In the genomic region with DNA sequence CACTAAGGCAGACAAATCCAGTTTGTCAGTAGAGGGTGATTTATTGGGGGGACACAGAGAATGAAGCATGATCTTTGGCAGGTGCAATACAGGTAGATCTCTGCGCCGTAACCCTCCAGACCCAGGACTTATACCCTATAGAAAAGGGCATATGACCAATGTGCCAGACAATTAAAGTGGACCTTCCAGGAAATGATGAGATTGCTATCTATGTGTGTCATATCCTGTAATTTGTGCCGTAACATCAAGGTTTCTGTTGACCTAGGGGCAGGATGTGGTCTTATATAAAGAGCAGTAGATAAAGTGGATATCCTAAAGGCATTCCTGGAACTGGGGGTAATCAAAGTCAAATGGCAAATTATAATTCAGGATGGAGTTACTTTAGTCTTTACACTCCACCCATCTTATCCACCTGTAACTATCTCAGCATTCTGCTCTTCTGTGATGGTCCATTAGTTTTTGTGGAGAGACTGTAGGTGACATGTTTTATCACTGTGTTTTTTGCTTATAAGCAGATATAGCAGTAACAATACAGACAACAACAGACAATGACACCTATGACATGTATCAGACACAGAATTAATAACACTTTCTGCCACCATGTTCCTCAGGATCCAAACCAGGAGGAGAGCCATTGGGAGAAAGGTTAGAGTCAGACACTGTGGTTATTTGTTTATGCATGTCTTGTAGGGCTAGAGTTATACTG, we compare ENCODE assay signal across 16 cellular contexts. TPM values are rescaled to one million over a fixed set of nuclear protein-coding genes. Genes with fewer than 3 reads are reported as not detected.
DNase-seq lines count a peak whose midpoint lies in the region; ATAC-seq and TF ChIP-seq lines count a peak whose summit lies in the region.
"Had no signal": no experiment of that assay in that cellular context is flagged by ENCODE, and none has a peak within 500 bp of the region (broad histone marks: within the 10 kb centered on the region; RNA-seq: fewer than 3 reads in every experiment).

No MANE protein-coding gene starts in this region.

- POLR2A ChIA-PET in RWPE1 (lab: Yijun Ruan, JAX; ENCODE audit: low non-redundant PET), result no interaction called here

- H3K27ac ChIP-seq in RWPE1, result no peak overlapping the region
- H3K27ac ChIP-seq in upper lobe of left lung, result no peak overlapping the region
- H3K27ac ChIP-seq: dorsolateral prefrontal cortex, left lung, neural progenitor cell, PC-9, transverse colon had no signal

- CTCF ChIA-PET in RWPE1 (lab: Yijun Ruan, JAX), result no interaction called here

- no peaks in the 10 kb centered on the region for H3K27me3 Mint-ChIP-seq in activated T-cell treated with anti-CD3 and anti-CD28 coated beads, Interleukin-2, amount 50 U/mL, for 24 hours

- peak overlapping the region; percentile 70 for H3K27ac Mint-ChIP-seq in activated T-cell treated with anti-CD3 and anti-CD28 coated beads, Interleukin-2, amount 50 U/mL, for 24 hours
- H3K27ac Mint-ChIP-seq: neural progenitor cell had no signal

- H3K4me3 ChIP-seq in cardiac fibroblast (replicated peaks in 1 of 2; ENCODE audit: low read depth in 2 of 2, low read length in 2 of 2), result no peak overlapping the region
- H3K4me3 ChIP-seq in upper lobe of left lung, result no peak overlapping the region
- H3K4me3 ChIP-seq: dorsolateral prefrontal cortex, left lung, neural progenitor cell, PC-9, transverse colon had no signal

- 78 to 83% methylated on average over 3 of the region's 3 CpGs for WGBS in upper lobe of left lung, 2 donors

- no peak for TF ChIP-seq POLR2A in upper lobe of left lung (IDR thresholded peaks at IDR 0.05)

- no peaks in the 10 kb centered on the region for H3K36me3 ChIP-seq in upper lobe of left lung
- H3K36me3 ChIP-seq: left lung, neural progenitor cell, transverse colon had no signal

- H3K36me3 Mint-ChIP-seq in activated T-cell treated with anti-CD3 and anti-CD28 coated beads, Interleukin-2, amount 50 U/mL, for 24 hours (ENCODE audit: low read depth), result no peaks in the 10 kb centered on the region
- H3K36me3 Mint-ChIP-seq: neural progenitor cell had no signal

- TF ChIP-seq EP300 in upper lobe of left lung (IDR thresholded peaks at IDR 0.05), result peak in 1 of 4 donors; percentile 33

- H3K9me3 ChIP-seq in upper lobe of left lung, result no peaks in the 10 kb centered on the region
- H3K9me3 ChIP-seq: left lung, transverse colon had no signal

- no peaks in the 10 kb centered on the region for H3K27me3 ChIP-seq in upper lobe of left lung
- H3K27me3 ChIP-seq: dorsolateral prefrontal cortex, left lung, neural progenitor cell, transverse colon had no signal

- peak; percentile 69 for ATAC-seq in stimulated activated naive CD8-positive, alpha-beta T cell treated with anti-CD3 and anti-CD28 coated beads, Interleukin-15, Interleukin-2, amounts not matched to agents 100 U/mL and 50 U/mL, for 24 hours
- no peak for ATAC-seq in Right ventricle myocardium inferior
- no peak for ATAC-seq in omental fat pad (ENCODE audit: low FRiP score)
- no peak for ATAC-seq in upper lobe of left lung (ENCODE audit: low FRiP score in 2 of 2)
- ATAC-seq: left lung had no signal

- intact Hi-C loops in Right ventricle myocardium inferior (cut with DNase I), result no loop called here

- peaks cover 16% of the 10 kb centered on the region for H3K4me1 Mint-ChIP-seq in activated T-cell treated with anti-CD3 and anti-CD28 coated beads, Interleukin-2, amount 50 U/mL, for 24 hours (ENCODE audit: low read depth)
- H3K4me1 Mint-ChIP-seq: neural progenitor cell had no signal

- no peaks in the 10 kb centered on the region for H3K4me1 ChIP-seq in upper lobe of left lung
- H3K4me1 ChIP-seq: left lung, neural progenitor cell, transverse colon had no signal

- no peak for DNase-seq in activated T-cell treated with anti-CD3 and anti-CD28 coated beads, Interleukin-2, amount 50 U/mL, for 24 hours
- no peak for DNase-seq in activated T-cell treated with anti-CD3 and anti-CD28 coated beads, Interleukin-2, amount 50 U/mL, for 1 hour
- peak; percentile 35 for DNase-seq in RWPE1 (ENCODE audit: low spot score)
- peak; percentile 0 to 33 for DNase-seq in cardiac fibroblast (ENCODE audit: low read depth in 2 of 2)
- no peak for DNase-seq in stimulated activated naive CD8-positive, alpha-beta T cell treated with anti-CD3 and anti-CD28 coated beads, Interleukin-15, Interleukin-2, amounts not matched to agents 100 U/mL and 50 U/mL, for 24 hours
- DNase-seq in Right ventricle myocardium inferior (ENCODE audit: missing footprints), result no peak
- no peak for DNase-seq in omental fat pad (ENCODE audit: low spot score)
- DNase-seq in upper lobe of left lung, result no peak
- DNase-seq: activated gamma-delta T cell treated with Interleukin-2 at 50 U/mL for 16 hours, dorsolateral prefrontal cortex, head of caudate nucleus, Kasumi-1, left lung, transverse colon had no signal

- H3K9me3 Mint-ChIP-seq in activated T-cell treated with anti-CD3 and anti-CD28 coated beads, Interleukin-2, amount 50 U/mL, for 24 hours, result peaks cover 3% of the 10 kb centered on the region
- H3K9me3 Mint-ChIP-seq: neural progenitor cell had no signal

- TF ChIP-seq CTCF in RWPE1 (conservative IDR thresholded peaks at IDR 0.05; ENCODE audit: low read depth), result no peak
- TF ChIP-seq CTCF in cardiac fibroblast (IDR thresholded peaks at IDR 0.05; ENCODE audit: low read depth, low read length), result no peak
- TF ChIP-seq CTCF in omental fat pad (IDR thresholded peaks at IDR 0.05), result no peak
- TF ChIP-seq CTCF in upper lobe of left lung (IDR thresholded peaks at IDR 0.05), result no peak

- H3K4me3 Mint-ChIP-seq in activated T-cell treated with anti-CD3 and anti-CD28 coated beads, Interleukin-2, amount 50 U/mL, for 24 hours, result no peak overlapping the region
- H3K4me3 Mint-ChIP-seq: neural progenitor cell had no signal

RNA-seq across cellular contexts. Expression of a gene that starts 43.1 kb away (rescaled TPM):
- 7.0 TPM for total RNA-seq in Right ventricle myocardium inferior
- 10 to 100 TPM in 3 of 4 donors, 1 to 10 TPM in 1; 7.9 to 16.4 (median 13.6) TPM for total RNA-seq in omental fat pad
- total RNA-seq in upper lobe of left lung, result 10 to 100 TPM; 10.8 to 41.9 (median 14.5) TPM

Comparison
In these comparisons a context has a peak if more than half of its experiments do, and no peak if none do; other contexts are left out.
1. DNase-seq: peak in RWPE1 (single experiment) and cardiac fibroblast (2 of 2); none in activated T-cell treated with anti-CD3 and anti-CD28 coated beads, Interleukin-2, amount 50 U/mL, for 24 hours (single experiment), activated T-cell treated with anti-CD3 and anti-CD28 coated beads, Interleukin-2, amount 50 U/mL, for 1 hour (single experiment), stimulated activated naive CD8-positive, alpha-beta T cell treated with anti-CD3 and anti-CD28 coated beads, Interleukin-15, Interleukin-2, amounts not matched to agents 100 U/mL and 50 U/mL, for 24 hours (single experiment), Right ventricle myocardium inferior (single experiment), omental fat pad (single experiment) and upper lobe of left lung (0 of 2).